Comparison of ENCODE assay signal across 10 cellular contexts in genomic region chr7:101936612-101937231, GRCh38.
DNase-seq lines count a peak whose midpoint lies in the region; ATAC-seq and TF ChIP-seq lines count a peak whose summit lies in the region.
"Had no signal": no experiment of that assay in that cellular context is flagged by ENCODE, and none has a peak within 500 bp of the region (broad histone marks: within the 10 kb centered on the region; RNA-seq: fewer than 3 reads in every experiment).

No MANE protein-coding gene starts in this region.

- H4K20me1 ChIP-seq in DOHH2 (ENCODE audit: control insufficient read depth, insufficient read depth, low read depth, low read length) (peaks cover 54% of the 10 kb centered on the region), hepatocyte (ENCODE audit: insufficient read depth, poor library complexity, severe bottlenecking) (no peaks in the 10 kb centered on the region)

- H3K79me2 ChIP-seq in DOHH2 (ENCODE audit: control insufficient read depth, low read length) (peaks cover 97% of the 10 kb centered on the region), hepatocyte (peaks cover 81% of the 10 kb centered on the region)

- H3K27ac ChIP-seq in DOHH2 (ENCODE audit: low read depth, low read length), result no peak overlapping the region
- peak overlapping the region; percentile 92 for H3K27ac ChIP-seq in hepatocyte

- no peak overlapping the region for H3K4me3 ChIP-seq in DOHH2 (ENCODE audit: low read length)
- H3K4me3 ChIP-seq in astrocyte of the cerebellum (ENCODE audit: low read depth, low read length), result peak overlapping the region; percentile 13
- H3K4me3 ChIP-seq in hepatocyte, result no peak overlapping the region

- H3K36me3 ChIP-seq in DOHH2 (ENCODE audit: control insufficient read depth, low read length) (peaks cover 44% of the 10 kb centered on the region), hepatocyte (replicated peaks; ENCODE audit: insufficient read depth, low read depth) (no peaks in the 10 kb centered on the region)

- H3K27me3 ChIP-seq in DOHH2 (ENCODE audit: control insufficient read depth, low read length) (no peaks in the 10 kb centered on the region), hepatocyte (no peaks in the 10 kb centered on the region)

- no peak overlapping the region for H2AFZ ChIP-seq in hepatocyte

- H3K9me3 ChIP-seq in DOHH2 (ENCODE audit: control insufficient read depth, insufficient read depth, low read length) (no peaks in the 10 kb centered on the region), hepatocyte (ENCODE audit: low read depth) (no peaks in the 10 kb centered on the region)

- H3K9me2 ChIP-seq in DOHH2 (replicated peaks; ENCODE audit: control insufficient read depth, low read length) (no peaks in the 10 kb centered on the region), hepatocyte (replicated peaks; ENCODE audit: insufficient read depth) (no peaks in the 10 kb centered on the region)

- H3K4me2 ChIP-seq in DOHH2 (ENCODE audit: low read length) (peak overlapping the region; percentile 28), hepatocyte (peak overlapping the region; percentile 68)

- DNase-seq in astrocyte of the cerebellum (ENCODE audit: low read depth) (no peak), hepatocyte (ENCODE audit: low spot score) (peak; percentile 77), retina (peak; percentile 66), SK-N-DZ (ENCODE audit: low spot score) (no peak), DMS53 treated with DMSO at 0.1 percent for 48 hours (lab: John Stamatoyannopoulos, UW; ENCODE audit: unreplicated experiment) (no peak)
- DNase-seq: activated CD4-positive, alpha-beta T cell treated with anti-CD3 and anti-CD28 coated beads, Interleukin-2, amount 50 U/mL, for 4 hours; NCI-H748 treated with DMSO at 0.1 percent for 48 hours had no signal

- in situ Hi-C loops in astrocyte of the cerebellum (cut with HindIII; ENCODE audit: low sequenced_read_pairs), result loop anchor here (5.0 kb wide), 1 partner anchor 39 kb away; no protein-coding TSS in a partner anchor

- TF ChIP-seq CTCF in DOHH2 (IDR thresholded peaks at IDR 0.05; ENCODE audit: low read depth, low read length, poor library complexity, severe bottlenecking), result no peak
- no peak for TF ChIP-seq CTCF in astrocyte of the cerebellum (IDR thresholded peaks at IDR 0.05; ENCODE audit: low read depth, low read length, missing control alignments)
- no peak for TF ChIP-seq CTCF in hepatocyte (IDR thresholded peaks at IDR 0.05; ENCODE audit: poor library complexity)

- H3F3A ChIP-seq in DOHH2 (ENCODE audit: control insufficient read depth, insufficient read depth), result peaks cover 24% of the 10 kb centered on the region

- H3K4me1 ChIP-seq in DOHH2 (ENCODE audit: control insufficient read depth, low read length), result peaks cover 97% of the 10 kb centered on the region
- peaks cover 55% of the 10 kb centered on the region for H3K4me1 ChIP-seq in hepatocyte (ENCODE audit: insufficient read depth)

- whole genome bisulfite sequencing in hepatocyte (ENCODE audit: low lambda C conversion rate, missing lambda C conversion rate), result 29% methylated on average over 14 of the region's 19 CpGs

- no peak for ATAC-seq in HG02885 (IDR thresholded peaks at IDR 0.05; ENCODE audit: poor library complexity, unreplicated experiment)
- no peak for ATAC-seq in GM18517 (IDR thresholded peaks at IDR 0.05; ENCODE audit: unreplicated experiment)

Comparison
In these comparisons a context has a peak if more than half of its experiments do, and no peak if none do; other contexts are left out.
1. DNase-seq: peak in hepatocyte (single experiment) and retina (single experiment); none in astrocyte of the cerebellum (single experiment), SK-N-DZ (single experiment) and DMS53 treated with DMSO at 0.1 percent for 48 hours (single experiment).